Comparison of ENCODE assay signal across 1 cellular context in the genomic region with DNA sequence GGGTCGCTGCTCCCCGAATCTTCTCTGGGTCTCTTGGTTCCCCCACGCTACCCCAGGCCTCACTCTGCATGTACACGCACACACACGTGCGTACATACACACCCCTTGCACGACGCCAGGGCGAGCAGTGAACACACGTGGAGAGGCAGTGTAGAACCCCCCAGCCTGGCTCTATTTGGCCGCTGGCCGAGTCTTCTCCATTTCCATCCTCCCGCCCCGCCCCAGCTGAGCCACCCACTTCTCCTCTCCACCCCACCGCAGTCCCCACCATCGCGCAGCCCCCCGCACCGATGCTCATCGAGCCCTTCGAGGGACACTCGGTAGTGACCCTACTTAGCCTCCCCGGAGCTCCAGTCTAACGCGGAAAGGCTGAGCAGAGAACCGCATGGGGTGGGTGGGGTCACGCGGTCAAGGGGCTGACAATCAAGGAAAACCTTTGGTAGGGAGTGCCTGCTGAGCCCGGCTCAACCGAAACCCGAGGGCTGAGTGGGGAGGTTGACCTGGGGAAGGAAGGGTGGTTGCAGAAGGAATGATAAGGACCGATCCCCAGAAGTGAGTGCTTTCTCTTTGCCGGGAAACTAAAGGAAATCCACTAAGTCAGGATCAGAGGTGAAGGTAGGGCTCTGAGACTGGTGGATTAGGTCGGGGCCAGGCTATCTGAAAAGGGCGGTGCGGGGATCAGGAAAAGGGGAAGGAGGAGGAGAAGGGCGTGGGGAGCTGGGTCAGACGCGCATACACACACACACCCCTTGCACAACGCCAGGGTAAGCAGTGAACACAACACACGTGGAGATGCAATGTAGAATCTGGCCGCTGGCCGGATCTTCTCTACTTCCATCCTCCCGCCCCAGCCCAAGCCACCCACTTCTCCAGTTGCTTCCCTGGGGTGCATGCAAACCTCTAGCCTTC.
TF ChIP-seq lines count a peak whose summit lies in the region.

No MANE protein-coding gene starts in this region.

TF ChIP-seq in H1, 55 proteins besides CTCF, POLR2A, EP300 and RAD21:
- peak; percentile 10; the same call in 1 of the 2 replicates for TF ChIP-seq CREB1 (IDR thresholded peaks at IDR 0.05)
- TF ChIP-seq CHD2 (IDR thresholded peaks at IDR 0.05; ENCODE audit: low read length): no peak
- TF ChIP-seq TAF1 (IDR thresholded peaks at IDR 0.05; ENCODE audit: low read depth, low read length): no peak
- TF ChIP-seq JUN (IDR thresholded peaks at IDR 0.05; ENCODE audit: low read depth, low read length): no peak
- no peak for TF ChIP-seq CHD1 (IDR thresholded peaks at IDR 0.05; ENCODE audit: low read depth, low read length)
- TF ChIP-seq CTBP2 (IDR thresholded peaks at IDR 0.05; ENCODE audit: borderline replicate concordance, insufficient read depth, insufficient read length, low read length): peak; percentile 89
- 0 out of 2 replicates have a peak, but pooled peaks have one; percentile 59 for TF ChIP-seq SP1 (IDR thresholded peaks at IDR 0.05; ENCODE audit: low read depth, low read length)
- no peak for TF ChIP-seq CBX5 (IDR thresholded peaks at IDR 0.05; ENCODE audit: low read depth, low read length)
- TF ChIP-seq, protein P1, sequence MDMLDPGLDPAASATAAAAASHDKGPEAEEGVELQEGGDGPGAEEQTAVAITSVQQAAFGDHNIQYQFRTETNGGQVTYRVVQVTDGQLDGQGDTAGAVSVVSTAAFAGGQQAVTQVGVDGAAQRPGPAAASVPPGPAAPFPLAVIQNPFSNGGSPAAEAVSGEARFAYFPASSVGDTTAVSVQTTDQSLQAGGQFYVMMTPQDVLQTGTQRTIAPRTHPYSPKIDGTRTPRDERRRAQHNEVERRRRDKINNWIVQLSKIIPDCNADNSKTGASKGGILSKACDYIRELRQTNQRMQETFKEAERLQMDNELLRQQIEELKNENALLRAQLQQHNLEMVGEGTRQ (IDR thresholded peaks at IDR 0.05; ENCODE audit: low read length): no peak
- TF ChIP-seq SIN3A (conservative IDR thresholded peaks at IDR 0.05 in 1 of 2, IDR thresholded peaks at IDR 0.05 in 1 of 2; ENCODE audit: low read depth in 1 of 2, low read length in 2 of 2): peak; percentile 49 to 70; a peak in 1 of 4 replicates
- TF ChIP-seq SIRT6 (IDR thresholded peaks at IDR 0.05; ENCODE audit: low read length): no peak
- TF ChIP-seq KDM5A (IDR thresholded peaks at IDR 0.05; ENCODE audit: low read length): no peak
- peak in 1 of 2 experiments; percentile 66; a peak in 1 of 4 replicates for TF ChIP-seq HDAC2 (IDR thresholded peaks at IDR 0.05; ENCODE audit: borderline replicate concordance in 1 of 2, low read depth in 2 of 2, low read length in 2 of 2)
- no peak for TF ChIP-seq SRF (IDR thresholded peaks at IDR 0.05; ENCODE audit: low read depth, low read length)
- no peak for TF ChIP-seq FOSL1 (IDR thresholded peaks at IDR 0.05; ENCODE audit: insufficient read depth, low read depth, low read length)
- TF ChIP-seq TEAD4 (IDR thresholded peaks at IDR 0.05; ENCODE audit: low read depth, low read length): no peak
- TF ChIP-seq RNF2 (IDR thresholded peaks at IDR 0.05; ENCODE audit: borderline replicate concordance, low read depth, low read length, missing control alignments, poor library complexity, severe bottlenecking): peak; percentile 87
- no peak for TF ChIP-seq GTF2F1 (IDR thresholded peaks at IDR 0.05; ENCODE audit: borderline replicate concordance, low read depth, low read length)
- no peak for TF ChIP-seq SAP30 (IDR thresholded peaks at IDR 0.05; ENCODE audit: insufficient read depth, insufficient replicate concordance, low read length)
- peak; percentile 33 for TF ChIP-seq KDM4A (IDR thresholded peaks at IDR 0.05; ENCODE audit: low read depth, low read length, severe bottlenecking)
- TF ChIP-seq, protein P2, sequence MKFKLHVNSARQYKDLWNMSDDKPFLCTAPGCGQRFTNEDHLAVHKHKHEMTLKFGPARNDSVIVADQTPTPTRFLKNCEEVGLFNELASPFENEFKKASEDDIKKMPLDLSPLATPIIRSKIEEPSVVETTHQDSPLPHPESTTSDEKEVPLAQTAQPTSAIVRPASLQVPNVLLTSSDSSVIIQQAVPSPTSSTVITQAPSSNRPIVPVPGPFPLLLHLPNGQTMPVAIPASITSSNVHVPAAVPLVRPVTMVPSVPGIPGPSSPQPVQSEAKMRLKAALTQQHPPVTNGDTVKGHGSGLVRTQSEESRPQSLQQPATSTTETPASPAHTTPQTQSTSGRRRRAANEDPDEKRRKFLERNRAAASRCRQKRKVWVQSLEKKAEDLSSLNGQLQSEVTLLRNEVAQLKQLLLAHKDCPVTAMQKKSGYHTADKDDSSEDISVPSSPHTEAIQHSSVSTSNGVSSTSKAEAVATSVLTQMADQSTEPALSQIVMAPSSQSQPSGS (IDR thresholded peaks at IDR 0.05; ENCODE audit: low read length): no peak
- TF ChIP-seq PHF8 (conservative IDR thresholded peaks at IDR 0.05; ENCODE audit: low read depth, low read length): no peak
- TF ChIP-seq MAFK (IDR thresholded peaks at IDR 0.05; ENCODE audit: low read depth, low read length): no peak
- no peak for TF ChIP-seq JUND (IDR thresholded peaks at IDR 0.05; ENCODE audit: low read length)
- TF ChIP-seq GABPA (IDR thresholded peaks at IDR 0.05; ENCODE audit: borderline replicate concordance, insufficient read depth, low read length): no peak
- TF ChIP-seq TAF7 (optimal IDR thresholded peaks at IDR 0.05; ENCODE audit: borderline replicate concordance, low read depth, low read length): no peak
- peak; percentile 8; the same call in 1 of the 2 replicates for TF ChIP-seq EGR1 (IDR thresholded peaks at IDR 0.05; ENCODE audit: borderline replicate concordance, low read depth, low read length)
- TF ChIP-seq, protein P3, sequence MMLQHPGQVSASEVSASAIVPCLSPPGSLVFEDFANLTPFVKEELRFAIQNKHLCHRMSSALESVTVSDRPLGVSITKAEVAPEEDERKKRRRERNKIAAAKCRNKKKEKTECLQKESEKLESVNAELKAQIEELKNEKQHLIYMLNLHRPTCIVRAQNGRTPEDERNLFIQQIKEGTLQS (IDR thresholded peaks at IDR 0.05; ENCODE audit: insufficient read depth, low read depth, low read length): no peak
- no peak for TF ChIP-seq ZNF274 (IDR thresholded peaks at IDR 0.05; ENCODE audit: borderline replicate concordance, extremely low read depth, low read length)
- no peak for TF ChIP-seq NRF1 (IDR thresholded peaks at IDR 0.05; ENCODE audit: low read depth, low read length)
- TF ChIP-seq, protein P4, sequence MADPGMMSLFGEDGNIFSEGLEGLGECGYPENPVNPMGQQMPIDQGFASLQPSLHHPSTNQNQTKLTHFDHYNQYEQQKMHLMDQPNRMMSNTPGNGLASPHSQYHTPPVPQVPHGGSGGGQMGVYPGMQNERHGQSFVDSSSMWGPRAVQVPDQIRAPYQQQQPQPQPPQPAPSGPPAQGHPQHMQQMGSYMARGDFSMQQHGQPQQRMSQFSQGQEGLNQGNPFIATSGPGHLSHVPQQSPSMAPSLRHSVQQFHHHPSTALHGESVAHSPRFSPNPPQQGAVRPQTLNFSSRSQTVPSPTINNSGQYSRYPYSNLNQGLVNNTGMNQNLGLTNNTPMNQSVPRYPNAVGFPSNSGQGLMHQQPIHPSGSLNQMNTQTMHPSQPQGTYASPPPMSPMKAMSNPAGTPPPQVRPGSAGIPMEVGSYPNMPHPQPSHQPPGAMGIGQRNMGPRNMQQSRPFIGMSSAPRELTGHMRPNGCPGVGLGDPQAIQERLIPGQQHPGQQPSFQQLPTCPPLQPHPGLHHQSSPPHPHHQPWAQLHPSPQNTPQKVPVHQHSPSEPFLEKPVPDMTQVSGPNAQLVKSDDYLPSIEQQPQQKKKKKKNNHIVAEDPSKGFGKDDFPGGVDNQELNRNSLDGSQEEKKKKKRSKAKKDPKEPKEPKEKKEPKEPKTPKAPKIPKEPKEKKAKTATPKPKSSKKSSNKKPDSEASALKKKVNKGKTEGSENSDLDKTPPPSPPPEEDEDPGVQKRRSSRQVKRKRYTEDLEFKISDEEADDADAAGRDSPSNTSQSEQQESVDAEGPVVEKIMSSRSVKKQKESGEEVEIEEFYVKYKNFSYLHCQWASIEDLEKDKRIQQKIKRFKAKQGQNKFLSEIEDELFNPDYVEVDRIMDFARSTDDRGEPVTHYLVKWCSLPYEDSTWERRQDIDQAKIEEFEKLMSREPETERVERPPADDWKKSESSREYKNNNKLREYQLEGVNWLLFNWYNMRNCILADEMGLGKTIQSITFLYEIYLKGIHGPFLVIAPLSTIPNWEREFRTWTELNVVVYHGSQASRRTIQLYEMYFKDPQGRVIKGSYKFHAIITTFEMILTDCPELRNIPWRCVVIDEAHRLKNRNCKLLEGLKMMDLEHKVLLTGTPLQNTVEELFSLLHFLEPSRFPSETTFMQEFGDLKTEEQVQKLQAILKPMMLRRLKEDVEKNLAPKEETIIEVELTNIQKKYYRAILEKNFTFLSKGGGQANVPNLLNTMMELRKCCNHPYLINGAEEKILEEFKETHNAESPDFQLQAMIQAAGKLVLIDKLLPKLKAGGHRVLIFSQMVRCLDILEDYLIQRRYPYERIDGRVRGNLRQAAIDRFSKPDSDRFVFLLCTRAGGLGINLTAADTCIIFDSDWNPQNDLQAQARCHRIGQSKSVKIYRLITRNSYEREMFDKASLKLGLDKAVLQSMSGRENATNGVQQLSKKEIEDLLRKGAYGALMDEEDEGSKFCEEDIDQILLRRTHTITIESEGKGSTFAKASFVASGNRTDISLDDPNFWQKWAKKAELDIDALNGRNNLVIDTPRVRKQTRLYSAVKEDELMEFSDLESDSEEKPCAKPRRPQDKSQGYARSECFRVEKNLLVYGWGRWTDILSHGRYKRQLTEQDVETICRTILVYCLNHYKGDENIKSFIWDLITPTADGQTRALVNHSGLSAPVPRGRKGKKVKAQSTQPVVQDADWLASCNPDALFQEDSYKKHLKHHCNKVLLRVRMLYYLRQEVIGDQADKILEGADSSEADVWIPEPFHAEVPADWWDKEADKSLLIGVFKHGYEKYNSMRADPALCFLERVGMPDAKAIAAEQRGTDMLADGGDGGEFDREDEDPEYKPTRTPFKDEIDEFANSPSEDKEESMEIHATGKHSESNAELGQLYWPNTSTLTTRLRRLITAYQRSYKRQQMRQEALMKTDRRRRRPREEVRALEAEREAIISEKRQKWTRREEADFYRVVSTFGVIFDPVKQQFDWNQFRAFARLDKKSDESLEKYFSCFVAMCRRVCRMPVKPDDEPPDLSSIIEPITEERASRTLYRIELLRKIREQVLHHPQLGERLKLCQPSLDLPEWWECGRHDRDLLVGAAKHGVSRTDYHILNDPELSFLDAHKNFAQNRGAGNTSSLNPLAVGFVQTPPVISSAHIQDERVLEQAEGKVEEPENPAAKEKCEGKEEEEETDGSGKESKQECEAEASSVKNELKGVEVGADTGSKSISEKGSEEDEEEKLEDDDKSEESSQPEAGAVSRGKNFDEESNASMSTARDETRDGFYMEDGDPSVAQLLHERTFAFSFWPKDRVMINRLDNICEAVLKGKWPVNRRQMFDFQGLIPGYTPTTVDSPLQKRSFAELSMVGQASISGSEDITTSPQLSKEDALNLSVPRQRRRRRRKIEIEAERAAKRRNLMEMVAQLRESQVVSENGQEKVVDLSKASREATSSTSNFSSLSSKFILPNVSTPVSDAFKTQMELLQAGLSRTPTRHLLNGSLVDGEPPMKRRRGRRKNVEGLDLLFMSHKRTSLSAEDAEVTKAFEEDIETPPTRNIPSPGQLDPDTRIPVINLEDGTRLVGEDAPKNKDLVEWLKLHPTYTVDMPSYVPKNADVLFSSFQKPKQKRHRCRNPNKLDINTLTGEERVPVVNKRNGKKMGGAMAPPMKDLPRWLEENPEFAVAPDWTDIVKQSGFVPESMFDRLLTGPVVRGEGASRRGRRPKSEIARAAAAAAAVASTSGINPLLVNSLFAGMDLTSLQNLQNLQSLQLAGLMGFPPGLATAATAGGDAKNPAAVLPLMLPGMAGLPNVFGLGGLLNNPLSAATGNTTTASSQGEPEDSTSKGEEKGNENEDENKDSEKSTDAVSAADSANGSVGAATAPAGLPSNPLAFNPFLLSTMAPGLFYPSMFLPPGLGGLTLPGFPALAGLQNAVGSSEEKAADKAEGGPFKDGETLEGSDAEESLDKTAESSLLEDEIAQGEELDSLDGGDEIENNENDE (IDR thresholded peaks at IDR 0.05; ENCODE audit: insufficient replicate concordance, low read length): no peak
- no peak; the same call in 1 of the 2 replicates for TF ChIP-seq RBBP5 (IDR thresholded peaks at IDR 0.05; ENCODE audit: borderline replicate concordance, low read depth, low read length)
- no peak for TF ChIP-seq CEBPB (IDR thresholded peaks at IDR 0.05; ENCODE audit: low read depth, low read length)
- TF ChIP-seq YY1 (IDR thresholded peaks at IDR 0.05; ENCODE audit: low read depth, low read length): no peak
- no peak for TF ChIP-seq RFX5 (IDR thresholded peaks at IDR 0.05; ENCODE audit: borderline replicate concordance, low read depth, low read length)
- TF ChIP-seq NANOG (IDR thresholded peaks at IDR 0.05; ENCODE audit: insufficient read depth, low read depth, low read length, poor library complexity, severe bottlenecking): no peak
- no peak for TF ChIP-seq HDAC6 (IDR thresholded peaks at IDR 0.05; ENCODE audit: low read depth, low read length)
- TF ChIP-seq, protein P5, sequence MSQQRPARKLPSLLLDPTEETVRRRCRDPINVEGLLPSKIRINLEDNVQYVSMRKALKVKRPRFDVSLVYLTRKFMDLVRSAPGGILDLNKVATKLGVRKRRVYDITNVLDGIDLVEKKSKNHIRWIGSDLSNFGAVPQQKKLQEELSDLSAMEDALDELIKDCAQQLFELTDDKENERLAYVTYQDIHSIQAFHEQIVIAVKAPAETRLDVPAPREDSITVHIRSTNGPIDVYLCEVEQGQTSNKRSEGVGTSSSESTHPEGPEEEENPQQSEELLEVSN (IDR thresholded peaks at IDR 0.05): no peak
- TF ChIP-seq BACH1 (IDR thresholded peaks at IDR 0.05; ENCODE audit: low read length): no peak
- TF ChIP-seq SUZ12 (IDR thresholded peaks at IDR 0.05; ENCODE audit: low read length): peak; percentile 73
- TF ChIP-seq EZH2 (IDR thresholded peaks at IDR 0.05; ENCODE audit: low read depth, low read length, severe bottlenecking): peak; percentile 44
